Comparison of ENCODE assay signal across 8 cellular contexts in the genomic region with DNA sequence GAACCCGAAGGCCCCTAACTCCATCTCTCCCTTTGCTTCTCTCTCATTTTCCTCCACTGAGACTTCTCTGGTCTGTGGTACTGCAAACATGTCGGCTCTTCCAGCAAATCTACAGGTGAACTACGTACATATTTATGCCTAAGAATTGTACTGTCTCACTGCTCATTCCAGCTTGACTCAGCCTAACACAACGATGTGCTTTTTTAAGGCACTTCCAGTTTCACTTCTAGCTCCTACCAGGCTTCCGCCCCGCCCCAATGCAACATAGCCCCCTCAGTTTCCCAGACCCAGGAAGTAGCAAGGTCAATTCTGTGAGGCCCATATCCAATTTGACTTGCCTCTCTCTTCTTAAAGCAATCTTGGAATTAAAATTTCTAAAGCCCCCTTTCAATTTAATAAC.
DNase-seq lines count a peak whose midpoint lies in the region; ATAC-seq and TF ChIP-seq lines count a peak whose summit lies in the region.

No MANE protein-coding gene starts in this region.

- in situ Hi-C loops in GM13976 (cut with MboI; ENCODE audit: low sequenced_read_pairs, unreplicated experiment) (no loop called here), Panc1 (cut with HindIII; ENCODE audit: low pct_unique_long_range_greater_than_20kb, low sequenced_read_pairs) (no loop called here)

- H3K27ac ChIP-seq in Panc1 (ENCODE audit: low read length) (peak overlapping the region; percentile 73), heart right ventricle (peak overlapping the region; percentile 6 to 91 (median 81)), WERI-Rb-1 (no peak overlapping the region)

- POLR2A ChIA-PET in Panc1 (lab: Charles Lee): no interaction called here

- TF ChIP-seq CTCF in GM13976 (IDR thresholded peaks at IDR 0.05; ENCODE audit: borderline replicate concordance, control extremely low read depth, extremely low read depth, insufficient read depth, missing control alignments): no peak
- no peak for TF ChIP-seq CTCF in Panc1 (IDR thresholded peaks at IDR 0.05)
- no peak for TF ChIP-seq CTCF in heart right ventricle (IDR thresholded peaks at IDR 0.05)
- TF ChIP-seq CTCF in WERI-Rb-1 (IDR thresholded peaks at IDR 0.05; ENCODE audit: low read depth, low read length): no peak

- peak; percentile 92 for ATAC-seq in HG02623 (IDR thresholded peaks at IDR 0.05; ENCODE audit: unreplicated experiment)
- peak; percentile 88 for ATAC-seq in Panc1
- peak; percentile 55 to 97 (median 93) for ATAC-seq in heart right ventricle
- no peak for ATAC-seq in HG02840 (IDR thresholded peaks at IDR 0.05; ENCODE audit: low FRiP score, unreplicated experiment)

- no peaks in the 10 kb centered on the region for H3K27me3 ChIP-seq in Panc1 (ENCODE audit: control insufficient read depth, insufficient read depth, low read length)
- H3K27me3 ChIP-seq in heart right ventricle: no peaks in the 10 kb centered on the region
- no peaks in the 10 kb centered on the region for H3K27me3 ChIP-seq in WERI-Rb-1 (ENCODE audit: insufficient read depth, low read depth, severe bottlenecking)

- DNase-seq in GM13976 (ENCODE audit: low spot score) (peak; percentile 81), Panc1 (ENCODE audit: low read depth, low spot score) (no peak), heart right ventricle (peak; percentile 58 to 75), WERI-Rb-1 (no peak)
- DNase-seq in activated naive CD4-positive, alpha-beta T cell treated with anti-CD3 and anti-CD28 coated beads, Interleukin-2, amount 50 U/mL, for 16 hours: peak; percentile 63
- DNase-seq in stimulated activated CD4-positive, alpha-beta T cell treated with anti-CD3 and anti-CD28 coated beads, Interleukin-12 subunit alpha, Interleukin-12 subunit beta, amount 100 ng/mL, for 24 hours (ENCODE audit: low read depth in 2 of 2): peak; percentile 16 to 43

- H3K9me3 ChIP-seq in Panc1 (ENCODE audit: control insufficient read depth, insufficient read depth, low read depth, low read length) (no peaks in the 10 kb centered on the region), heart right ventricle (no peaks in the 10 kb centered on the region), WERI-Rb-1 (ENCODE audit: severe bottlenecking) (no peaks in the 10 kb centered on the region)

- WGBS in heart right ventricle, 2 donors: 14 to 29% methylated on average over 6 of the region's 6 CpGs

- CTCF ChIA-PET in Panc1 (lab: Charles Lee): interaction anchor here (0.5 to 0.7 kb wide), 3 partner anchors 64 to 777 kb away, joined by 3 read pairs; no protein-coding TSS in a partner anchor

- H3K36me3 ChIP-seq in Panc1 (ENCODE audit: control insufficient read depth, insufficient read depth, low read length) (no peaks in the 10 kb centered on the region), heart right ventricle (peaks cover 0 to 4% (median 0%) of the 10 kb centered on the region in 9 donors), WERI-Rb-1 (no peaks in the 10 kb centered on the region; the same call in 1 of the 2 replicates)

- BruUV-seq in Panc1 (replicated peaks; lab: Mats Ljungman, UMichigan): no TSS peak

- H3K4me3 ChIP-seq in Panc1 (ENCODE audit: low read depth in 2 of 2, low read length in 2 of 2) (peak overlapping the region; percentile 6 to 43; a peak in 3 of 4 replicates), heart right ventricle (peak overlapping the region in 9 of 10 donors; percentile 27 to 51 (median 43)), WERI-Rb-1 (ENCODE audit: low read depth, low read length) (no peak overlapping the region)

- H3K4me1 ChIP-seq in Panc1 (ENCODE audit: control insufficient read depth, insufficient read depth, low read length): peaks cover 22% of the 10 kb centered on the region
- H3K4me1 ChIP-seq in heart right ventricle: peaks cover 3 to 32% (median 24%) of the 10 kb centered on the region in 9 donors

- intact Hi-C loops in Panc1 (cut with micrococcal nuclease; ENCODE audit: unreplicated experiment): no loop called here
- intact Hi-C loops in heart right ventricle (cut with DNase I): no loop called here

Comparison
In these comparisons a context has a peak if more than half of its experiments do, and no peak if none do; other contexts are left out.
1. DNase-seq: peak in GM13976 (single experiment), activated naive CD4-positive, alpha-beta T cell treated with anti-CD3 and anti-CD28 coated beads, Interleukin-2, amount 50 U/mL, for 16 hours (single experiment), heart right ventricle (2 of 2) and stimulated activated CD4-positive, alpha-beta T cell treated with anti-CD3 and anti-CD28 coated beads, Interleukin-12 subunit alpha, Interleukin-12 subunit beta, amount 100 ng/mL, for 24 hours (2 of 2); none in Panc1 (single experiment) and WERI-Rb-1 (single experiment).